In genomic region chr2:28232267-28232666, GRCh38 we compare ENCODE assay signal across 15 cellular contexts.
DNase-seq lines count a peak whose midpoint lies in the region; FAIRE-seq and TF ChIP-seq lines count a peak whose summit lies in the region.
"Had no signal": no experiment of that assay in that cellular context is flagged by ENCODE, and none has a peak within 500 bp of the region (broad histone marks: within the 10 kb centered on the region; RNA-seq: fewer than 3 reads in every experiment).

No MANE protein-coding gene starts in this region.

- peak; percentile 87 for FAIRE-seq in endometrium (lab: Jason Lieb, UNC)
- FAIRE-seq: A204.1 had no signal

- no peaks in the 10 kb centered on the region for H3K36me3 ChIP-seq in mucosa of rectum (ENCODE audit: control insufficient read depth in 2 of 2, insufficient read depth in 2 of 2, low read length in 2 of 2)
- H3K36me3 ChIP-seq in tibial artery: no peaks in the 10 kb centered on the region
- H3K36me3 ChIP-seq: prostate gland had no signal

- H3K4me1 ChIP-seq in mucosa of rectum (ENCODE audit: control insufficient read depth in 2 of 2, insufficient read depth in 2 of 2, low read length in 2 of 2): peaks cover 18 to 23% of the 10 kb centered on the region in 2 donors
- peaks cover 0 to 46% (median 11%) of the 10 kb centered on the region in 4 donors for H3K4me1 ChIP-seq in tibial artery
- H3K4me1 ChIP-seq: prostate gland had no signal

- intact Hi-C loops in tibial artery (cut with DNase I; ENCODE audit: low total_unique reads): no loop called here

- DNase-seq in AG08395 (ENCODE audit: low spot score) (peak; percentile 43), NCI-H748 (lab: John Stamatoyannopoulos, UW; ENCODE audit: unreplicated experiment) (peak; percentile 41), NCI-H2227 treated with DMSO at 0.1 percent for 48 hours (lab: John Stamatoyannopoulos, UW) (no peak), tibial artery (no peak), ecto neural progenitor cell (ENCODE audit: low spot score) (no peak)
- no peak for DNase-seq in activated CD8-positive, alpha-beta memory T cell treated with anti-CD3 and anti-CD28 coated beads for 24 hours
- DNase-seq: activated CD4-positive, CD25-positive, alpha-beta regulatory T cell; activated naive CD4-positive, alpha-beta T cell; aorta; glutamatergic neuron; natural killer cell had no signal

- no peak overlapping the region for H3K4me3 ChIP-seq in mucosa of rectum (ENCODE audit: low read length in 2 of 2)
- H3K4me3 ChIP-seq in tibial artery: no peak overlapping the region
- H3K4me3 ChIP-seq: prostate gland had no signal

- H3K27ac ChIP-seq in mucosa of rectum (ENCODE audit: low read depth in 2 of 2, low read length in 2 of 2): peak overlapping the region; percentile 79 to 81
- H3K27ac ChIP-seq in tibial artery: no peak overlapping the region
- H3K27ac ChIP-seq: prostate gland had no signal

- H3K9ac ChIP-seq in mucosa of rectum (ENCODE audit: low read depth in 1 of 2, low read length in 2 of 2): no peak overlapping the region

- H3K27me3 ChIP-seq in mucosa of rectum (ENCODE audit: control insufficient read depth in 2 of 2, insufficient read depth in 2 of 2, low read length in 2 of 2) (no peaks in the 10 kb centered on the region), tibial artery (no peaks in the 10 kb centered on the region)

- TF ChIP-seq CTCF in tibial artery (IDR thresholded peaks at IDR 0.05): no peak

- H3K9me3 ChIP-seq in mucosa of rectum (ENCODE audit: control insufficient read depth in 2 of 2, low read length in 2 of 2): no peaks in the 10 kb centered on the region
- H3K9me3 ChIP-seq in tibial artery: no peaks in the 10 kb centered on the region
- H3K9me3 ChIP-seq: prostate gland had no signal

Comparison
In these comparisons a context has a peak if more than half of its experiments do, and no peak if none do; other contexts are left out.
1. DNase-seq: peak in AG08395 (single experiment) and NCI-H748 (single experiment); none in NCI-H2227 treated with DMSO at 0.1 percent for 48 hours (single experiment), tibial artery (0 of 2), ecto neural progenitor cell (single experiment) and activated CD8-positive, alpha-beta memory T cell treated with anti-CD3 and anti-CD28 coated beads for 24 hours (single experiment).
2. H3K27ac ChIP-seq: peak in mucosa of rectum (2 of 2); none in tibial artery (0 of 2).